In genomic region chr20:53617791-53618489, GRCh38 we compare ENCODE assay signal across 10 cellular contexts.
"Had no signal": no experiment of that assay in that cellular context is flagged by ENCODE, and none has a peak within 500 bp of the region (broad histone marks: within the 10 kb centered on the region; RNA-seq: fewer than 3 reads in every experiment).

No MANE protein-coding gene starts in this region.

- H3K4me3 ChIP-seq: ascending aorta, cardiac muscle cell, neural progenitor cell, smooth muscle cell, tibial artery, uterus had no signal

- H3K27ac ChIP-seq: ascending aorta, cardiac muscle cell, neural progenitor cell, tibial artery, uterus had no signal

- DNase-seq: activated gamma-delta T cell treated with Interleukin-2 at 50 U/mL for 16 hours; activated T-cell treated with anti-CD3 and anti-CD28 coated beads, Interleukin-2, amount 50 U/mL, for 24 hours; retina; T-helper 17 cell; uterus had no signal

- H3K27me3 ChIP-seq: ascending aorta, cardiac muscle cell, neural progenitor cell, tibial artery, uterus had no signal

- H3K36me3 ChIP-seq: ascending aorta, cardiac muscle cell, neural progenitor cell, tibial artery, uterus had no signal

- ATAC-seq: T-helper 17 cell had no signal

- H2AFZ ChIP-seq: neural progenitor cell had no signal

- H3K9ac ChIP-seq: neural progenitor cell had no signal

- H3K9me3 ChIP-seq: ascending aorta, tibial artery, uterus had no signal

- H3K4me2 ChIP-seq: neural progenitor cell, smooth muscle cell had no signal
